17 cellular contexts compared by ENCODE assay signal in genomic region chr3:54550216-54550977, GRCh38.
A peak's percentile ranks its signal among the peaks of the same experiment; 100 is the strongest.
DNase-seq lines count a peak whose midpoint lies in the region; ATAC-seq lines count a peak whose summit lies in the region.
"Had no signal": no experiment of that assay in that cellular context is flagged by ENCODE, and none has a peak within 500 bp of the region (broad histone marks: within the 10 kb centered on the region; RNA-seq: fewer than 3 reads in every experiment).

No MANE protein-coding gene starts in this region.

- H3K4me3 Mint-ChIP-seq in activated CD8-positive, alpha-beta T cell treated with anti-CD3 and anti-CD28 coated beads, Interleukin-2, amount 10 ng/mL, durations not matched to agents 7 days and 5 days = no peak overlapping the region
- H3K4me3 Mint-ChIP-seq: CD4-positive, CD25-positive, alpha-beta regulatory T cell had no signal

- H3K4me2 ChIP-seq in BLaER1 treated with 17β-estradiol and CSF1 and Interleukin-3, amounts not matched to agents 10 nM and 100 nM = peak overlapping the region in 7 of 11 experiments; percentile 11 to 36 (median 24); a peak in 8 of 22 replicates
- H3K4me2 ChIP-seq: PC-9 had no signal

- H3K27me3 Mint-ChIP-seq in activated CD8-positive, alpha-beta T cell treated with anti-CD3 and anti-CD28 coated beads, Interleukin-2, amount 10 ng/mL, durations not matched to agents 7 days and 5 days (ENCODE audit: low read depth) = no peaks in the 10 kb centered on the region

- H3K4me1 Mint-ChIP-seq in activated CD8-positive, alpha-beta T cell treated with anti-CD3 and anti-CD28 coated beads, Interleukin-2, amount 10 ng/mL, durations not matched to agents 7 days and 5 days (ENCODE audit: low read depth) = no peaks in the 10 kb centered on the region
- H3K4me1 Mint-ChIP-seq: CD4-positive, CD25-positive, alpha-beta regulatory T cell had no signal

- ATAC-seq in activated CD8-positive, alpha-beta T cell treated with anti-CD3 and anti-CD28 coated beads, Interleukin-2, amount 10 ng/mL, durations not matched to agents 7 days and 5 days = no peak

- CTCF ChIA-PET in activated CD8-positive, alpha-beta T cell treated with anti-CD3 and anti-CD28 coated beads, Interleukin-2, amount 10 ng/mL, durations not matched to agents 7 days and 5 days (lab: Charles Lee) = no interaction called here

- no peaks in the 10 kb centered on the region for H3K9me3 Mint-ChIP-seq in activated CD8-positive, alpha-beta T cell treated with anti-CD3 and anti-CD28 coated beads, Interleukin-2, amount 10 ng/mL, durations not matched to agents 7 days and 5 days (ENCODE audit: insufficient read depth)

- H3K36me3 Mint-ChIP-seq in activated CD8-positive, alpha-beta T cell treated with anti-CD3 and anti-CD28 coated beads, Interleukin-2, amount 10 ng/mL, durations not matched to agents 7 days and 5 days (ENCODE audit: low read depth) = no peaks in the 10 kb centered on the region
- H3K36me3 Mint-ChIP-seq: CD4-positive, CD25-positive, alpha-beta regulatory T cell had no signal

- H3K27ac Mint-ChIP-seq in activated CD8-positive, alpha-beta T cell treated with anti-CD3 and anti-CD28 coated beads, Interleukin-2, amount 10 ng/mL, durations not matched to agents 7 days and 5 days = no peak overlapping the region

- no peaks in the 10 kb centered on the region for H3K27me3 ChIP-seq in BLaER1 treated with 17β-estradiol and CSF1 and Interleukin-3, amounts not matched to agents 10 nM and 100 nM

- H3K36me3 ChIP-seq in BLaER1 treated with 17β-estradiol and CSF1 and Interleukin-3, amounts not matched to agents 10 nM and 100 nM = no peaks in the 10 kb centered on the region

- DNase-seq in A172 (ENCODE audit: low spot score) = peak; percentile 26
- peak; percentile 10 for DNase-seq in RPMI7951 (ENCODE audit: low read depth)
- peak; percentile 60 for DNase-seq in middle frontal gyrus (ENCODE audit: extremely low spot score, low spot score)
- no peak for DNase-seq in activated effector memory CD4-positive, alpha-beta T cell treated with Interleukin-2 at 50 U/mL for 16 hours
- no peak for DNase-seq in globus pallidus (ENCODE audit: low spot score)
- no peak for DNase-seq in activated CD8-positive, alpha-beta T cell treated with anti-CD3 and anti-CD28 coated beads, Interleukin-2, amount 10 ng/mL, durations not matched to agents 7 days and 5 days
- DNase-seq: ACHN; CD4-positive, CD25-positive, alpha-beta regulatory T cell; DMS153; GOT3; KBM-7; NCI-H1105 treated with DMSO at 0.1 percent for 48 hours; NCI-H2029; NCI-H510A; PC-9; T-helper 1 cell had no signal

- no peak overlapping the region for H3K4me3 ChIP-seq in BLaER1 treated with 17β-estradiol and CSF1 and Interleukin-3, amounts not matched to agents 10 nM and 100 nM
- H3K4me3 ChIP-seq: PC-9 had no signal

- POLR2A ChIA-PET in activated CD8-positive, alpha-beta T cell treated with anti-CD3 and anti-CD28 coated beads, Interleukin-2, amount 10 ng/mL, durations not matched to agents 7 days and 5 days (lab: Charles Lee) = no interaction called here

- no peak overlapping the region for H3K27ac ChIP-seq in BLaER1 treated with 17β-estradiol and CSF1 and Interleukin-3, amounts not matched to agents 10 nM and 100 nM
- H3K27ac ChIP-seq: PC-9 had no signal

- H4K20me1 ChIP-seq in BLaER1 treated with 17β-estradiol and CSF1 and Interleukin-3, amounts not matched to agents 10 nM and 100 nM = no peaks in the 10 kb centered on the region

- no peaks in the 10 kb centered on the region for H3K9me3 ChIP-seq in BLaER1 treated with 17β-estradiol and CSF1 and Interleukin-3, amounts not matched to agents 10 nM and 100 nM (replicated peaks in 1 of 11)

- H3K9ac ChIP-seq in BLaER1 treated with 17β-estradiol and CSF1 and Interleukin-3, amounts not matched to agents 10 nM and 100 nM = no peak overlapping the region

- peaks cover 0 to 20% (median 8%) of the 10 kb centered on the region in 10 experiments; a peak in 11 of 20 replicates for H3K4me1 ChIP-seq in BLaER1 treated with 17β-estradiol and CSF1 and Interleukin-3, amounts not matched to agents 10 nM and 100 nM

Comparison
In these comparisons a context has a peak if more than half of its experiments do, and no peak if none do; other contexts are left out.
1. DNase-seq: peak in A172 (single experiment), RPMI7951 (single experiment) and middle frontal gyrus (single experiment); none in activated effector memory CD4-positive, alpha-beta T cell treated with Interleukin-2 at 50 U/mL for 16 hours (single experiment), globus pallidus (single experiment) and activated CD8-positive, alpha-beta T cell treated with anti-CD3 and anti-CD28 coated beads, Interleukin-2, amount 10 ng/mL, durations not matched to agents 7 days and 5 days (single experiment).